In genomic region chr3:73192036-73192738, GRCh38 we compare ENCODE assay signal across 10 cellular contexts.
A peak's percentile ranks its signal among the peaks of the same experiment; 100 is the strongest.
DNase-seq lines count a peak whose midpoint lies in the region; ATAC-seq and TF ChIP-seq lines count a peak whose summit lies in the region.
"Had no signal": no experiment of that assay in that cellular context is flagged by ENCODE, and none has a peak within 500 bp of the region (broad histone marks: within the 10 kb centered on the region; RNA-seq: fewer than 3 reads in every experiment).

No MANE protein-coding gene starts in this region.

- no peak overlapping the region for H3K4me2 ChIP-seq in DND-41 (ENCODE audit: insufficient read depth, low read length)

- H3K36me3 ChIP-seq in DND-41 (ENCODE audit: insufficient read depth, low read length), result no peaks in the 10 kb centered on the region
- H3K36me3 ChIP-seq: gastroesophageal sphincter had no signal

- H2AFZ ChIP-seq in DND-41 (ENCODE audit: low read depth, low read length), result no peak overlapping the region

- TF ChIP-seq CTCF in DND-41 (IDR thresholded peaks at IDR 0.05; ENCODE audit: borderline replicate concordance, extremely low read depth, low read length, poor library complexity, severe bottlenecking) (peak; percentile 40), HFF-Myc (IDR thresholded peaks at IDR 0.05; ENCODE audit: low read depth, low read length, missing control alignments) (peak; percentile 25)

- no peaks in the 10 kb centered on the region for H3K79me2 ChIP-seq in DND-41 (ENCODE audit: insufficient read depth, low read length)

- in situ Hi-C loops in SK-MEL-5 (cut with HindIII; ENCODE audit: low pct_unique_long_range_greater_than_20kb, low sequenced_read_pairs), result no loop called here

- no peak for ATAC-seq in DND-41 (ENCODE audit: insufficient read depth, low read depth)
- ATAC-seq: gastroesophageal sphincter had no signal

- H3K27ac ChIP-seq in DND-41 (ENCODE audit: low read length), result no peak overlapping the region
- H3K27ac ChIP-seq: gastroesophageal sphincter had no signal

- H3K4me3 ChIP-seq in DND-41 (ENCODE audit: low read depth in 1 of 2, low read length in 2 of 2) (no peak overlapping the region), HFF-Myc (replicated peaks; ENCODE audit: low read depth, low read length) (no peak overlapping the region)
- H3K4me3 ChIP-seq: gastroesophageal sphincter had no signal

- H3K9ac ChIP-seq in DND-41 (ENCODE audit: low read depth, low read length), result no peak overlapping the region

- H4K20me1 ChIP-seq in DND-41 (ENCODE audit: insufficient read depth, low read length), result no peaks in the 10 kb centered on the region

- H3K9me3 ChIP-seq in DND-41 (ENCODE audit: insufficient read depth, low read length, severe bottlenecking), result no peaks in the 10 kb centered on the region
- H3K9me3 ChIP-seq: gastroesophageal sphincter had no signal

- peaks cover 13% of the 10 kb centered on the region for H3K27me3 ChIP-seq in DND-41 (ENCODE audit: insufficient read depth, low read length, poor library complexity)
- H3K27me3 ChIP-seq: gastroesophageal sphincter had no signal

- no peaks in the 10 kb centered on the region for H3K4me1 ChIP-seq in DND-41 (ENCODE audit: insufficient read depth, low read length)
- H3K4me1 ChIP-seq: gastroesophageal sphincter had no signal

- peak; percentile 18 for DNase-seq in DND-41
- DNase-seq in HFF-Myc (ENCODE audit: extremely low read depth, low read depth), result no peak
- peak; percentile 49 for DNase-seq in SK-MEL-5 (ENCODE audit: low read depth, low spot score)
- peak; percentile 53 for DNase-seq in iPS DF 4.7 (ENCODE audit: extremely low read depth, low spot score)
- no peak for DNase-seq in mucosa of gallbladder (ENCODE audit: low spot score)
- no peak for DNase-seq in amygdala (lab: John Stamatoyannopoulos, UW)
- DNase-seq in activated T-cell treated with anti-CD3 and anti-CD28 coated beads, Interleukin-2, amount 50 U/mL, for 48 hours, result no peak
- DNase-seq: KBM-7, NCI-H774 had no signal

Comparison
In these comparisons a context has a peak if more than half of its experiments do, and no peak if none do; other contexts are left out.
1. DNase-seq: peak in DND-41 (single experiment), SK-MEL-5 (single experiment) and iPS DF 4.7 (single experiment); none in HFF-Myc (single experiment), mucosa of gallbladder (single experiment), amygdala (0 of 56) and activated T-cell treated with anti-CD3 and anti-CD28 coated beads, Interleukin-2, amount 50 U/mL, for 48 hours (0 of 2).